ENCODE assay signal across 9 cellular contexts in the genomic region with DNA sequence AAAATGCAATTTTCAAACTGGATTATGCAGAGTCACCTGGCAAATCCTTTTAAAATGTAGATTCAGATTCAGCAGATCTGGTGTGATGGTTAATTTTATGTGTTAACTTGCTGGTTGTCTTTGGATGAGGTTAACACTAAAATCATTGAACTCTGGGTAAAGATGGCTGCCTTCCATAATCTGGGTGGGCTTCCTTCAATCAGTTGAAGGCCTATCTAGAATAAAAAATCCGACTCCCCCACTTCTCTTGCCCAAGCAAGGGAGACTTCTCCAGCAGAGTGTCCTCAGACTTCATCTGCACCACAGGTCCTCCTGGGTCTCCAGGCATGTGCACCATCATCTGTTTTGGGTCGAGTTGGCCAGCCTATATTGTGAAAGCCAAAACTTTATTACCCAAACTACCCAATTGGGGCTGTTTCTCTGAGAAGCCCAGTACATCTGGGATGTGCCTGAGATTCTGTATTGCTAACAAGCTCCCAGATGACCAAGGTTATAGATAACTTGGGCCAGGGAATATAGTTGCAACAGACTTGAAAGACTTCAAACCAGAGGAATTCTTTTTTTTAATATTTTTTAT. TPM values are rescaled to one million over a fixed set of nuclear protein-coding genes. Genes with fewer than 3 reads are reported as not detected.
DNase-seq lines count a peak whose midpoint lies in the region; FAIRE-seq and TF ChIP-seq lines count a peak whose summit lies in the region.
"Had no signal": no experiment of that assay in that cellular context is flagged by ENCODE, and none has a peak within 500 bp of the region (broad histone marks: within the 10 kb centered on the region; RNA-seq: fewer than 3 reads in every experiment).

No MANE protein-coding gene starts in this region.

- H3K4me3 ChIP-seq in OCI-LY1 (ENCODE audit: low read depth, low read length, poor library complexity, severe bottlenecking), result peak overlapping the region; percentile 97
- H3K4me3 ChIP-seq in endodermal cell (ENCODE audit: low read length), result no peak overlapping the region
- peak overlapping the region; percentile 91 for H3K4me3 ChIP-seq in parathyroid adenoma (ENCODE audit: low read depth, low read length)

- H3K79me2 ChIP-seq in OCI-LY1 (ENCODE audit: insufficient read depth, low read length), result no peaks in the 10 kb centered on the region
- peaks cover 13% of the 10 kb centered on the region for H3K79me2 ChIP-seq in parathyroid adenoma

- no peaks in the 10 kb centered on the region for H3K27me3 ChIP-seq in OCI-LY1 (ENCODE audit: insufficient read depth, low read length)
- H3K27me3 ChIP-seq in endodermal cell (ENCODE audit: control insufficient read depth, insufficient read depth, low read length, poor library complexity, severe bottlenecking), result no peaks in the 10 kb centered on the region
- H3K27me3 ChIP-seq in parathyroid adenoma (ENCODE audit: control insufficient read depth, insufficient read depth, low read length), result no peaks in the 10 kb centered on the region

- no peaks in the 10 kb centered on the region for H3K9me2 ChIP-seq in OCI-LY1 (ENCODE audit: low read depth, low read length)

- peak overlapping the region; percentile 87 for H3K4me3 Mint-ChIP-seq in endodermal cell

- H2AFZ ChIP-seq in OCI-LY1 (ENCODE audit: low read length), result no peak overlapping the region
- H2AFZ ChIP-seq in parathyroid adenoma, result peak overlapping the region; percentile 84

- no peak overlapping the region for H3K27ac Mint-ChIP-seq in endodermal cell

- no peak for FAIRE-seq in GM12891 (lab: Jason Lieb, UNC)

- H3F3A ChIP-seq in OCI-LY1 (ENCODE audit: insufficient read depth, low read length), result peaks cover 6% of the 10 kb centered on the region; the same call in 1 of the 2 replicates

- H3K36me3 ChIP-seq in ES-I3 (ENCODE audit: insufficient read depth, low read length) (no peaks in the 10 kb centered on the region), OCI-LY1 (ENCODE audit: insufficient read depth, low read length) (no peaks in the 10 kb centered on the region), endodermal cell (ENCODE audit: control insufficient read depth, insufficient read depth, low read length) (no peaks in the 10 kb centered on the region), parathyroid adenoma (ENCODE audit: control insufficient read depth, insufficient read depth, low read length) (no peaks in the 10 kb centered on the region)

- H3K27ac ChIP-seq in OCI-LY1 (ENCODE audit: low read depth, low read length, poor library complexity, severe bottlenecking) (peak overlapping the region; percentile 87), endodermal cell (ENCODE audit: low read depth, low read length) (no peak overlapping the region), parathyroid adenoma (peak overlapping the region; percentile 98)

- H3K4me1 Mint-ChIP-seq in endodermal cell, result peaks cover 4% of the 10 kb centered on the region

- no peak for TF ChIP-seq CTCF in OCI-LY1 (IDR thresholded peaks at IDR 0.05; ENCODE audit: low read length)
- TF ChIP-seq CTCF in endodermal cell (conservative IDR thresholded peaks at IDR 0.05), result no peak
- TF ChIP-seq CTCF in parathyroid adenoma (IDR thresholded peaks at IDR 0.05), result no peak

- H3K9me3 ChIP-seq in ES-I3 (ENCODE audit: control insufficient read depth, insufficient read depth, low read length) (no peaks in the 10 kb centered on the region), OCI-LY1 (ENCODE audit: low read length) (no peaks in the 10 kb centered on the region), endodermal cell (ENCODE audit: control insufficient read depth, low read length) (peaks cover 3% of the 10 kb centered on the region), parathyroid adenoma (ENCODE audit: control insufficient read depth, low read length) (no peaks in the 10 kb centered on the region)

- H3K9ac ChIP-seq in ES-I3 (ENCODE audit: low read depth, low read length) (peak overlapping the region; percentile 94; the same call in 1 of the 2 replicates), OCI-LY1 (ENCODE audit: low read length) (peak overlapping the region; percentile 96), endodermal cell (ENCODE audit: extremely low read depth, low read length, poor library complexity, severe bottlenecking) (no peak overlapping the region), parathyroid adenoma (no peak overlapping the region)

- TF ChIP-seq POLR2A in GM12891 (IDR thresholded peaks at IDR 0.05; ENCODE audit: low read depth, low read length), result no peak

- H4K20me1 ChIP-seq in OCI-LY1 (ENCODE audit: insufficient read depth, low read length), result no peaks in the 10 kb centered on the region

- no peaks in the 10 kb centered on the region for H3K36me3 Mint-ChIP-seq in endodermal cell (ENCODE audit: low read depth)

- H3K27me3 Mint-ChIP-seq in endodermal cell (ENCODE audit: insufficient read depth), result no peaks in the 10 kb centered on the region

- DNase-seq in endodermal cell, result no peak
- no peak for DNase-seq in NCI-H2107 (lab: John Stamatoyannopoulos, UW)
- DNase-seq in cerebellum (ENCODE audit: low spot score), result no peak
- DNase-seq in GOT3 (lab: John Stamatoyannopoulos, UW), result no peak
- no peak for DNase-seq in GM12891 (ENCODE audit: insufficient read length, low spot score)
- DNase-seq: occipital lobe had no signal

- 94 to 100% methylated on average over 2 of the region's 2 CpGs for WGBS in endodermal cell (ENCODE audit: insufficient coverage in 1 of 2, insufficient read length in 1 of 2), 2 experiments

- peaks cover 3% of the 10 kb centered on the region for H3K9me3 Mint-ChIP-seq in endodermal cell

- H3K4me2 ChIP-seq in OCI-LY1 (ENCODE audit: low read length), result peak overlapping the region; percentile 98
- peak overlapping the region; percentile 84 for H3K4me2 ChIP-seq in parathyroid adenoma (ENCODE audit: low read length)

- peaks cover 5% of the 10 kb centered on the region; the same call in 1 of the 2 replicates for H3K4me1 ChIP-seq in ES-I3 (ENCODE audit: insufficient read depth, low read length)
- peaks cover 20% of the 10 kb centered on the region for H3K4me1 ChIP-seq in OCI-LY1 (ENCODE audit: insufficient read depth, low read length, severe bottlenecking)
- no peaks in the 10 kb centered on the region for H3K4me1 ChIP-seq in endodermal cell (ENCODE audit: control insufficient read depth, insufficient read depth, low read length)
- peaks cover 31% of the 10 kb centered on the region for H3K4me1 ChIP-seq in parathyroid adenoma

TF ChIP-seq in GM12891, 5 proteins besides CTCF, POLR2A, EP300 and RAD21:
- TF ChIP-seq POLR2AphosphoS5 (IDR thresholded peaks at IDR 0.05; ENCODE audit: low read depth, low read length) (no peak), TAF1 (IDR thresholded peaks at IDR 0.05; ENCODE audit: low read depth, low read length) (no peak)
TF ChIP-seq in GM12891: peak in this region for 0.

RNA-seq across cellular contexts. Expression of a gene that starts 1.6 kb away (rescaled TPM):
- 1 to 10 TPM; 4.4 to 8.3 TPM for total RNA-seq in endodermal cell
- 9.7 TPM for polyA plus RNA-seq in endodermal cell (2013, experiment 1 of 2)
- 9.0 TPM for polyA plus RNA-seq in endodermal cell (2013, experiment 2 of 2)
- total RNA-seq in cerebellum, result 19.1 TPM
- 1.9 TPM for polyA plus RNA-seq in GM12891 (2012; ENCODE audit: low read depth, missing spikeins)

RNA-seq across cellular contexts. Expression of a gene that starts 40.6 kb away (rescaled TPM):
- 1 to 10 TPM; 2.0 TPM for total RNA-seq in endodermal cell
- 1.0 TPM for polyA plus RNA-seq in endodermal cell (2013, experiment 1 of 2)
- 0.87 TPM for polyA plus RNA-seq in endodermal cell (2013, experiment 2 of 2)
- 3.1 TPM for total RNA-seq in cerebellum
- polyA plus RNA-seq in GM12891 (2012; ENCODE audit: low read depth, missing spikeins), result 0.87 TPM

Comparison
In these comparisons a context has a peak if more than half of its experiments do, and no peak if none do; other contexts are left out.
1. H3K9ac ChIP-seq: peak in ES-I3 (single experiment) and OCI-LY1 (single experiment); none in endodermal cell (single experiment) and parathyroid adenoma (single experiment).